ENCODE assay signal across 2 cellular contexts in genomic region chr10:125145636-125146035, GRCh38.
TF ChIP-seq lines count a peak whose summit lies in the region.

No MANE protein-coding gene starts in this region.

TF ChIP-seq in HCT116, 20 proteins besides CTCF, POLR2A, EP300 and RAD21:
- TF ChIP-seq EZH2phosphoT487 (IDR thresholded peaks at IDR 0.05; ENCODE audit: borderline replicate concordance), result no peak
- TF ChIP-seq, protein P1, sequence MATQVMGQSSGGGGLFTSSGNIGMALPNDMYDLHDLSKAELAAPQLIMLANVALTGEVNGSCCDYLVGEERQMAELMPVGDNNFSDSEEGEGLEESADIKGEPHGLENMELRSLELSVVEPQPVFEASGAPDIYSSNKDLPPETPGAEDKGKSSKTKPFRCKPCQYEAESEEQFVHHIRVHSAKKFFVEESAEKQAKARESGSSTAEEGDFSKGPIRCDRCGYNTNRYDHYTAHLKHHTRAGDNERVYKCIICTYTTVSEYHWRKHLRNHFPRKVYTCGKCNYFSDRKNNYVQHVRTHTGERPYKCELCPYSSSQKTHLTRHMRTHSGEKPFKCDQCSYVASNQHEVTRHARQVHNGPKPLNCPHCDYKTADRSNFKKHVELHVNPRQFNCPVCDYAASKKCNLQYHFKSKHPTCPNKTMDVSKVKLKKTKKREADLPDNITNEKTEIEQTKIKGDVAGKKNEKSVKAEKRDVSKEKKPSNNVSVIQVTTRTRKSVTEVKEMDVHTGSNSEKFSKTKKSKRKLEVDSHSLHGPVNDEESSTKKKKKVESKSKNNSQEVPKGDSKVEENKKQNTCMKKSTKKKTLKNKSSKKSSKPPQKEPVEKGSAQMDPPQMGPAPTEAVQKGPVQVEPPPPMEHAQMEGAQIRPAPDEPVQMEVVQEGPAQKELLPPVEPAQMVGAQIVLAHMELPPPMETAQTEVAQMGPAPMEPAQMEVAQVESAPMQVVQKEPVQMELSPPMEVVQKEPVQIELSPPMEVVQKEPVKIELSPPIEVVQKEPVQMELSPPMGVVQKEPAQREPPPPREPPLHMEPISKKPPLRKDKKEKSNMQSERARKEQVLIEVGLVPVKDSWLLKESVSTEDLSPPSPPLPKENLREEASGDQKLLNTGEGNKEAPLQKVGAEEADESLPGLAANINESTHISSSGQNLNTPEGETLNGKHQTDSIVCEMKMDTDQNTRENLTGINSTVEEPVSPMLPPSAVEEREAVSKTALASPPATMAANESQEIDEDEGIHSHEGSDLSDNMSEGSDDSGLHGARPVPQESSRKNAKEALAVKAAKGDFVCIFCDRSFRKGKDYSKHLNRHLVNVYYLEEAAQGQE (IDR thresholded peaks at IDR 0.05; ENCODE audit: low read depth), result no peak
- TF ChIP-seq SIN3A (IDR thresholded peaks at IDR 0.05; ENCODE audit: low read depth), result no peak
- no peak for TF ChIP-seq SRF (IDR thresholded peaks at IDR 0.05; ENCODE audit: low read depth)
- TF ChIP-seq MAX (IDR thresholded peaks at IDR 0.05), result no peak
- TF ChIP-seq SP1 (IDR thresholded peaks at IDR 0.05; ENCODE audit: low read depth), result no peak
- TF ChIP-seq EZH2 (IDR thresholded peaks at IDR 0.05), result no peak
- TF ChIP-seq, protein P2, sequence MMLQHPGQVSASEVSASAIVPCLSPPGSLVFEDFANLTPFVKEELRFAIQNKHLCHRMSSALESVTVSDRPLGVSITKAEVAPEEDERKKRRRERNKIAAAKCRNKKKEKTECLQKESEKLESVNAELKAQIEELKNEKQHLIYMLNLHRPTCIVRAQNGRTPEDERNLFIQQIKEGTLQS (IDR thresholded peaks at IDR 0.05), result no peak
- no peak for TF ChIP-seq CBX3 (IDR thresholded peaks at IDR 0.05; ENCODE audit: low read depth)
- TF ChIP-seq FOSL1 (IDR thresholded peaks at IDR 0.05; ENCODE audit: low read depth), result no peak
- TF ChIP-seq TCF7L2 (IDR thresholded peaks at IDR 0.05; ENCODE audit: borderline replicate concordance, extremely low read depth, insufficient read depth, insufficient read length), result no peak
- TF ChIP-seq POLR2AphosphoS5 (IDR thresholded peaks at IDR 0.05; ENCODE audit: low read depth, low read length), result no peak

TF ChIP-seq in K562, 482 proteins besides CTCF, POLR2A, EP300 and RAD21:
- TF ChIP-seq ZNF780A (CRISPR knock-in tag; IDR thresholded peaks at IDR 0.05), result no peak
- TF ChIP-seq MEIS2 (IDR thresholded peaks at IDR 0.05; ENCODE audit: partially characterized antibody), result no peak
- TF ChIP-seq, protein P3, sequence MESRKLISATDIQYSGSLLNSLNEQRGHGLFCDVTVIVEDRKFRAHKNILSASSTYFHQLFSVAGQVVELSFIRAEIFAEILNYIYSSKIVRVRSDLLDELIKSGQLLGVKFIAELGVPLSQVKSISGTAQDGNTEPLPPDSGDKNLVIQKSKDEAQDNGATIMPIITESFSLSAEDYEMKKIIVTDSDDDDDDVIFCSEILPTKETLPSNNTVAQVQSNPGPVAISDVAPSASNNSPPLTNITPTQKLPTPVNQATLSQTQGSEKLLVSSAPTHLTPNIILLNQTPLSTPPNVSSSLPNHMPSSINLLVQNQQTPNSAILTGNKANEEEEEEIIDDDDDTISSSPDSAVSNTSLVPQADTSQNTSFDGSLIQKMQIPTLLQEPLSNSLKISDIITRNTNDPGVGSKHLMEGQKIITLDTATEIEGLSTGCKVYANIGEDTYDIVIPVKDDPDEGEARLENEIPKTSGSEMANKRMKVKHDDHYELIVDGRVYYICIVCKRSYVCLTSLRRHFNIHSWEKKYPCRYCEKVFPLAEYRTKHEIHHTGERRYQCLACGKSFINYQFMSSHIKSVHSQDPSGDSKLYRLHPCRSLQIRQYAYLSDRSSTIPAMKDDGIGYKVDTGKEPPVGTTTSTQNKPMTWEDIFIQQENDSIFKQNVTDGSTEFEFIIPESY (CRISPR knock-in tag; IDR thresholded peaks at IDR 0.05), result no peak
- no peak for TF ChIP-seq ZNF23 (CRISPR knock-in tag; IDR thresholded peaks at IDR 0.05)
- TF ChIP-seq ELF2 (CRISPR knock-in tag; IDR thresholded peaks at IDR 0.05), result no peak
- TF ChIP-seq KAT7 (CRISPR knock-in tag; IDR thresholded peaks at IDR 0.05; ENCODE audit: borderline replicate concordance), result no peak
- TF ChIP-seq ZNF584 (CRISPR knock-in tag; IDR thresholded peaks at IDR 0.05; ENCODE audit: low read depth), result no peak
- no peak for TF ChIP-seq CAMTA2 (CRISPR knock-in tag; conservative IDR thresholded peaks at IDR 0.05)
- TF ChIP-seq ZNF589 (CRISPR knock-in tag; IDR thresholded peaks at IDR 0.05; ENCODE audit: low read depth), result no peak
- no peak for TF ChIP-seq U2AF1 (optimal IDR thresholded peaks at IDR 0.05; ENCODE audit: low read depth, low read length)
- TF ChIP-seq, protein P4, sequence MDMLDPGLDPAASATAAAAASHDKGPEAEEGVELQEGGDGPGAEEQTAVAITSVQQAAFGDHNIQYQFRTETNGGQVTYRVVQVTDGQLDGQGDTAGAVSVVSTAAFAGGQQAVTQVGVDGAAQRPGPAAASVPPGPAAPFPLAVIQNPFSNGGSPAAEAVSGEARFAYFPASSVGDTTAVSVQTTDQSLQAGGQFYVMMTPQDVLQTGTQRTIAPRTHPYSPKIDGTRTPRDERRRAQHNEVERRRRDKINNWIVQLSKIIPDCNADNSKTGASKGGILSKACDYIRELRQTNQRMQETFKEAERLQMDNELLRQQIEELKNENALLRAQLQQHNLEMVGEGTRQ (CRISPR knock-in tag; IDR thresholded peaks at IDR 0.05), result no peak
- TF ChIP-seq RFX1 (IDR thresholded peaks at IDR 0.05), result no peak
- TF ChIP-seq HDAC8 (tag; IDR thresholded peaks at IDR 0.05), result no peak
- TF ChIP-seq E2F4 (CRISPR knock-in tag; IDR thresholded peaks at IDR 0.05; ENCODE audit: low read depth), result no peak
- TF ChIP-seq PURB (CRISPR knock-in tag; IDR thresholded peaks at IDR 0.05; ENCODE audit: low read depth), result no peak
- no peak for TF ChIP-seq HNRNPK (IDR thresholded peaks at IDR 0.05; ENCODE audit: low read depth, low read length, poor library complexity, severe bottlenecking)
- no peak for TF ChIP-seq POLR2AphosphoS5 (IDR thresholded peaks at IDR 0.05; ENCODE audit: control insufficient read depth, insufficient read depth, low read depth, low read length)
- TF ChIP-seq FOXA1 (IDR thresholded peaks at IDR 0.05; ENCODE audit: borderline replicate concordance), result no peak
- TF ChIP-seq HOXB6 (CRISPR knock-in tag; IDR thresholded peaks at IDR 0.05; ENCODE audit: borderline replicate concordance), result no peak
